Comparison of ENCODE assay signal across 9 cellular contexts in genomic region chr10:102919992-102920736, GRCh38. TPM values are rescaled to one million over a fixed set of nuclear protein-coding genes. Genes with fewer than 3 reads are reported as not detected.
DNase-seq lines count a peak whose midpoint lies in the region; ATAC-seq and TF ChIP-seq lines count a peak whose summit lies in the region.
"Had no signal": no experiment of that assay in that cellular context is flagged by ENCODE, and none has a peak within 500 bp of the region (broad histone marks: within the 10 kb centered on the region; RNA-seq: fewer than 3 reads in every experiment).

No MANE protein-coding gene starts in this region.

- H3K27ac ChIP-seq in skin epidermis: no peak overlapping the region

- ATAC-seq in GM21825 (IDR thresholded peaks at IDR 0.05; ENCODE audit: unreplicated experiment): no peak

- H3K4me3 Mint-ChIP-seq in glutamatergic neuron (ENCODE audit: unreplicated experiment): peak overlapping the region; percentile 90

- H3K36me3 Mint-ChIP-seq in glutamatergic neuron (ENCODE audit: unreplicated experiment): no peaks in the 10 kb centered on the region

- H3K9me3 ChIP-seq in HAP-1: no peaks in the 10 kb centered on the region

- H3K4me3 ChIP-seq in HAP-1: peak overlapping the region; percentile 11
- H3K4me3 ChIP-seq in WI38 (ENCODE audit: low read depth, low read length): peak overlapping the region; percentile 88
- H3K4me3 ChIP-seq in skin epidermis: peak overlapping the region in 5 of 7 experiments; percentile 90 to 98 (median 94)

- H3K27me3 Mint-ChIP-seq in glutamatergic neuron (ENCODE audit: unreplicated experiment): peaks cover 9% of the 10 kb centered on the region

- peak overlapping the region; percentile 3 for H3K27ac Mint-ChIP-seq in glutamatergic neuron (ENCODE audit: unreplicated experiment)

- in situ Hi-C loops in HAP-1 (cut with MboI; ENCODE audit: low sequenced_read_pairs): loop anchor here (10.0 kb wide), 2 partner anchors 135 to 325 kb away; partner anchors contain the start of gene RPEL1

- no peak for TF ChIP-seq CTCF in WI38 (IDR thresholded peaks at IDR 0.05; ENCODE audit: low read depth, low read length)
- no peak for TF ChIP-seq CTCF in glutamatergic neuron (IDR thresholded peaks at IDR 0.05; ENCODE audit: partially characterized antibody, unreplicated experiment)

- H3K4me1 Mint-ChIP-seq in glutamatergic neuron (ENCODE audit: low read depth, unreplicated experiment): peaks cover 12% of the 10 kb centered on the region

- H3K36me3 ChIP-seq in HAP-1 (replicated peaks): no peaks in the 10 kb centered on the region

- peaks cover 27% of the 10 kb centered on the region for H3K4me1 ChIP-seq in HAP-1

- DNase-seq in HAP-1 (ENCODE audit: low spot score in 2 of 2) (peak in 1 of 2 experiments; percentile 21), glutamatergic neuron (no peak), occipital lobe (lab: John Stamatoyannopoulos, UW) (no peak), NCI-H510A (lab: John Stamatoyannopoulos, UW) (no peak)
- DNase-seq: activated CD4-positive, CD25-positive, alpha-beta regulatory T cell; midbrain had no signal

- no peaks in the 10 kb centered on the region for H3K27me3 ChIP-seq in HAP-1 (ENCODE audit: low read depth)

- H3K9me3 Mint-ChIP-seq in glutamatergic neuron (ENCODE audit: unreplicated experiment): peaks cover 11% of the 10 kb centered on the region

RNA-seq across cellular contexts. Expression of gene CNNM2, which starts 2.1 kb away (rescaled TPM):
- total RNA-seq in glutamatergic neuron (ENCODE audit: unreplicated experiment): 14.3 TPM
- total RNA-seq in occipital lobe: 7.6 TPM

RNA-seq across cellular contexts. Expression of gene AS3MT, which starts 50.9 kb away (rescaled TPM):
- total RNA-seq in glutamatergic neuron (ENCODE audit: unreplicated experiment) (8.3 TPM), occipital lobe (10.8 TPM)

Comparison
In these comparisons a context has a peak if more than half of its experiments do, and no peak if none do; other contexts are left out.
1. H3K4me3 ChIP-seq: peak in every context shown above with its lines; median percentile 94 in skin epidermis; 88 in WI38; 11 in HAP-1.